1 cellular context compared by ENCODE assay signal in the genomic region with DNA sequence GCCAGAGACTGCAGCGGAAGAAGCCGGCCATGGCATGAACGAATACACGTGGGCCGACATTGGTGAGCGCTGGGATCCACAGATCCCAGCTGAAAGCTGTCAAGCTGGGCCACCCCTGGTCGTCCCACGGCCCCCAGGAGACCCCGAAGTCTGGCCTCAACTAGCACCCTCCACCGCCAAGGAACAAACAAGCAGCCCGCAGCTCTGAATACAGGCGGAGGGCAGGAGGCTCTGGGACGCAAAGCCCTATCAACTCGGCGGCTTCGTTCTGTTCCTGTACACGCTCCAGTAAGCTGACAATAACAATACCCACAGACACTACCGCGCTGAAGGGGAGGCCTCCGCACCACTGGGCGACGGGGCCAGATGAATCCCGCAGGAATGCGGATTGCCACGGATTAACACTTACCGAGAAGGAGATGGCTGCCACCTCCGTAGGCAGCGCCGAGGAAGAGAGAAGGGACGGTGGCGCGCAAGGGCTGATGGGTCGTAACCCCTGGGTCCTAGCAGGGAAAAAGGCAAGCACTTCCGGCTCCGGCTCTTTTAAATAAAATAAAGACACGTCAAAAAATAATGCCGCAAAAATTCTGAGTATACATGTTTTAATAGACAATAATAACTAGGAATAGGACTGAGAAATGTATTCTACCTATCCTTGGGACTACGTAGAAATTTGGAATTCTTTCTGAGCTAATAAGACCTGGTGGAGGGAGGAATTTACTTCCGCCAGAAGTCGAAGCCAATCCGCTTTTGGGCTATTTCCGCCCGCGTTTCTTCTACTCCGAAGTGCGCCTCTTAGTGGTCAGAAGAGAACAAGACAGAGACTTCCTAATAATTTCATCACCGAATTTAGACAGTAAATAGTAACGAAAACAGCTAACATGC.
TF ChIP-seq lines count a peak whose summit lies in the region.

Gene RPL32, minus strand, starts transcription at position 481 of the 885 bp plus-strand sequence. CDS start 1,328 bp downstream, outside the sequence.

TF ChIP-seq in HepG2, 621 proteins besides CTCF, POLR2A, EP300 and RAD21 (continued from another document and continues in another):
- TF ChIP-seq ARID4A (CRISPR knock-in tag; IDR thresholded peaks at IDR 0.05; ENCODE audit: borderline replicate concordance), result peak; percentile 89; the same call in 1 of the 2 replicates
- TF ChIP-seq GPN1 (CRISPR knock-in tag; IDR thresholded peaks at IDR 0.05; ENCODE audit: borderline replicate concordance), result no peak
- no peak for TF ChIP-seq ZNF672 (CRISPR knock-in tag; IDR thresholded peaks at IDR 0.05)
- TF ChIP-seq HNF4A (CRISPR knock-in tag; IDR thresholded peaks at IDR 0.05), result no peak
- TF ChIP-seq DPF2 (CRISPR knock-in tag; IDR thresholded peaks at IDR 0.05; ENCODE audit: borderline replicate concordance, low read depth), result no peak
- TF ChIP-seq TOPORS (CRISPR knock-in tag; IDR thresholded peaks at IDR 0.05), result no peak
- TF ChIP-seq ZNF264 (CRISPR knock-in tag; IDR thresholded peaks at IDR 0.05), result peak; percentile 48; the same call in 1 of the 2 replicates
- TF ChIP-seq ZNF251 (CRISPR knock-in tag; IDR thresholded peaks at IDR 0.05), result no peak
- TF ChIP-seq ZNF570 (CRISPR knock-in tag; IDR thresholded peaks at IDR 0.05; ENCODE audit: borderline replicate concordance), result no peak
- no peak for TF ChIP-seq FOXA1 (IDR thresholded peaks at IDR 0.05)
- no peak for TF ChIP-seq FOXA1 (CRISPR knock-in tag; IDR thresholded peaks at IDR 0.05)
- TF ChIP-seq ZBTB8A (CRISPR knock-in tag; IDR thresholded peaks at IDR 0.05; ENCODE audit: borderline replicate concordance, low read depth), result no peak
- no peak for TF ChIP-seq LRRFIP1 (CRISPR knock-in tag; conservative IDR thresholded peaks at IDR 0.05)
- TF ChIP-seq AGO2 (optimal IDR thresholded peaks at IDR 0.05; ENCODE audit: low read depth, low read length), result peak; percentile 86
- TF ChIP-seq RNF2 (conservative IDR thresholded peaks at IDR 0.05; ENCODE audit: low read depth), result 0 out of 2 replicates have a peak, but pooled peaks have one; percentile 18
- TF ChIP-seq ETV6 (CRISPR knock-in tag; conservative IDR thresholded peaks at IDR 0.05), result no peak; the same call in 1 of the 2 replicates
- no peak for TF ChIP-seq ZNF569 (CRISPR knock-in tag; IDR thresholded peaks at IDR 0.05; ENCODE audit: borderline replicate concordance)
- TF ChIP-seq STAG1 (CRISPR knock-in tag; IDR thresholded peaks at IDR 0.05), result no peak
- TF ChIP-seq MLX (CRISPR knock-in tag; IDR thresholded peaks at IDR 0.05), result no peak
- TF ChIP-seq ZXDC (CRISPR knock-in tag; IDR thresholded peaks at IDR 0.05), result no peak
- TF ChIP-seq RELA (CRISPR knock-in tag; IDR thresholded peaks at IDR 0.05), result no peak
- TF ChIP-seq NR2F2 (IDR thresholded peaks at IDR 0.05; ENCODE audit: borderline replicate concordance, low read depth), result 0 out of 2 replicates have a peak, but pooled peaks have one; percentile 0
- 0 out of 2 replicates have a peak, but pooled peaks have one; percentile 42 for TF ChIP-seq AFF4 (CRISPR knock-in tag; IDR thresholded peaks at IDR 0.05)
- TF ChIP-seq TMF1 (CRISPR knock-in tag; IDR thresholded peaks at IDR 0.05; ENCODE audit: low read depth), result 0 out of 2 replicates have a peak, but pooled peaks have one; percentile 40
- no peak for TF ChIP-seq EHMT2 (IDR thresholded peaks at IDR 0.05; ENCODE audit: borderline replicate concordance, low read depth, low read length)
- no peak for TF ChIP-seq ZNF629 (CRISPR knock-in tag; conservative IDR thresholded peaks at IDR 0.05)
- TF ChIP-seq, protein P1, sequence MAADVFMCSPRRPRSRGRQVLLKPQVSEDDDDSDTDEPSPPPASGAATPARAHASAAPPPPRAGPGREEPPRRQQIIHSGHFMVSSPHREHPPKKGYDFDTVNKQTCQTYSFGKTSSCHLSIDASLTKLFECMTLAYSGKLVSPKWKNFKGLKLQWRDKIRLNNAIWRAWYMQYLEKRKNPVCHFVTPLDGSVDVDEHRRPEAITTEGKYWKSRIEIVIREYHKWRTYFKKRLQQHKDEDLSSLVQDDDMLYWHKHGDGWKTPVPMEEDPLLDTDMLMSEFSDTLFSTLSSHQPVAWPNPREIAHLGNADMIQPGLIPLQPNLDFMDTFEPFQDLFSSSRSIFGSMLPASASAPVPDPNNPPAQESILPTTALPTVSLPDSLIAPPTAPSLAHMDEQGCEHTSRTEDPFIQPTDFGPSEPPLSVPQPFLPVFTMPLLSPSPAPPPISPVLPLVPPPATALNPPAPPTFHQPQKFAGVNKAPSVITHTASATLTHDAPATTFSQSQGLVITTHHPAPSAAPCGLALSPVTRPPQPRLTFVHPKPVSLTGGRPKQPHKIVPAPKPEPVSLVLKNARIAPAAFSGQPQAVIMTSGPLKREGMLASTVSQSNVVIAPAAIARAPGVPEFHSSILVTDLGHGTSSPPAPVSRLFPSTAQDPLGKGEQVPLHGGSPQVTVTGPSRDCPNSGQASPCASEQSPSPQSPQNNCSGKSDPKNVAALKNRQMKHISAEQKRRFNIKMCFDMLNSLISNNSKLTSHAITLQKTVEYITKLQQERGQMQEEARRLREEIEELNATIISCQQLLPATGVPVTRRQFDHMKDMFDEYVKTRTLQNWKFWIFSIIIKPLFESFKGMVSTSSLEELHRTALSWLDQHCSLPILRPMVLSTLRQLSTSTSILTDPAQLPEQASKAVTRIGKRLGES (CRISPR knock-in tag; IDR thresholded peaks at IDR 0.05; ENCODE audit: borderline replicate concordance), result no peak; the same call in 1 of the 2 replicates
- TF ChIP-seq ZSCAN30 (CRISPR knock-in tag; IDR thresholded peaks at IDR 0.05), result no peak; the same call in none of the 2 replicates
- TF ChIP-seq MTA3 (CRISPR knock-in tag; IDR thresholded peaks at IDR 0.05), result no peak
- TF ChIP-seq, protein P2, sequence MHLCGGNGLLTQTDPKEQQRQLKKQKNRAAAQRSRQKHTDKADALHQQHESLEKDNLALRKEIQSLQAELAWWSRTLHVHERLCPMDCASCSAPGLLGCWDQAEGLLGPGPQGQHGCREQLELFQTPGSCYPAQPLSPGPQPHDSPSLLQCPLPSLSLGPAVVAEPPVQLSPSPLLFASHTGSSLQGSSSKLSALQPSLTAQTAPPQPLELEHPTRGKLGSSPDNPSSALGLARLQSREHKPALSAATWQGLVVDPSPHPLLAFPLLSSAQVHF (CRISPR knock-in tag; IDR thresholded peaks at IDR 0.05), result no peak
- TF ChIP-seq MAX (IDR thresholded peaks at IDR 0.05), result peak; percentile 91
